ENCODE assay signal across 11 cellular contexts in genomic region chr15:23690450-23690852, GRCh38. TPM values are rescaled to one million over a fixed set of nuclear protein-coding genes. Genes with fewer than 3 reads are reported as not detected.
A peak's percentile ranks its signal among the peaks of the same experiment; 100 is the strongest.
DNase-seq lines count a peak whose midpoint lies in the region; ATAC-seq, FAIRE-seq and TF ChIP-seq lines count a peak whose summit lies in the region.
"Had no signal": no experiment of that assay in that cellular context is flagged by ENCODE, and none has a peak within 500 bp of the region (broad histone marks: within the 10 kb centered on the region; RNA-seq: fewer than 3 reads in every experiment).

No MANE protein-coding gene starts in this region.

- no peak for FAIRE-seq in frontal cortex (lab: Jason Lieb, UNC)
- FAIRE-seq: colon had no signal

- ATAC-seq in Right ventricle myocardium inferior (peak; percentile 89), aorta (ENCODE audit: low FRiP score) (peak; percentile 77), HG02763 (IDR thresholded peaks at IDR 0.05; ENCODE audit: unreplicated experiment) (no peak), GM21447 (IDR thresholded peaks at IDR 0.05; ENCODE audit: unreplicated experiment) (no peak), GM19463 (IDR thresholded peaks at IDR 0.05; ENCODE audit: unreplicated experiment) (no peak)

- TF ChIP-seq CTCF in right atrium auricular region (IDR thresholded peaks at IDR 0.05) (no peak), neural cell (IDR thresholded peaks at IDR 0.05; ENCODE audit: poor library complexity, severe bottlenecking) (no peak)

- 56 to 66% methylated on average over 5 of the region's 5 CpGs for WGBS in aorta, 2 donors

- H3K9me2 ChIP-seq in neural cell (ENCODE audit: insufficient read depth, low read length): no peaks in the 10 kb centered on the region

- H3K27ac ChIP-seq in right atrium auricular region (no peak overlapping the region), neural cell (ENCODE audit: low read length) (peak overlapping the region; percentile 42), aorta (ENCODE audit: low read depth in 1 of 2, low read length in 2 of 2) (no peak overlapping the region)

- H3K9ac ChIP-seq in neural cell (ENCODE audit: low read length): peak overlapping the region; percentile 5

- no peaks in the 10 kb centered on the region for H3K27me3 ChIP-seq in right atrium auricular region
- H3K27me3 ChIP-seq in neural cell (ENCODE audit: insufficient read depth, low read depth, low read length): no peaks in the 10 kb centered on the region
- no peaks in the 10 kb centered on the region for H3K27me3 ChIP-seq in aorta (ENCODE audit: control insufficient read depth in 1 of 2, insufficient read depth in 2 of 2, low read length in 1 of 2)
- H3K27me3 ChIP-seq: BLaER1 treated with 17β-estradiol and CSF1 and Interleukin-3, amounts not matched to agents 10 nM and 100 nM had no signal

- H3K9me3 ChIP-seq in right atrium auricular region (peaks cover 0 to 7% of the 10 kb centered on the region in 2 donors), neural cell (ENCODE audit: low read length) (no peaks in the 10 kb centered on the region), aorta (ENCODE audit: control insufficient read depth, low read length) (no peaks in the 10 kb centered on the region)

- intact Hi-C loops in Right ventricle myocardium inferior (cut with DNase I) (no loop called here), aorta (cut with DNase I) (no loop called here)

- TF ChIP-seq EP300 in neural cell (conservative IDR thresholded peaks at IDR 0.05; ENCODE audit: poor library complexity, severe bottlenecking): no peak

- no peak overlapping the region for H2AFZ ChIP-seq in neural cell (ENCODE audit: low read depth, low read length)

- TF ChIP-seq RAD21 in neural cell (conservative IDR thresholded peaks at IDR 0.05): no peak

- H3K79me2 ChIP-seq in neural cell (replicated peaks; ENCODE audit: insufficient read depth, low read length): peaks cover 9% of the 10 kb centered on the region

- H4K20me1 ChIP-seq in neural cell (ENCODE audit: insufficient read depth): no peaks in the 10 kb centered on the region
- H4K20me1 ChIP-seq: BLaER1 treated with 17β-estradiol and CSF1 and Interleukin-3, amounts not matched to agents 10 nM and 100 nM had no signal

- DNase-seq in Right ventricle myocardium inferior (ENCODE audit: missing footprints): no peak
- DNase-seq in right atrium auricular region (ENCODE audit: low spot score): no peak
- peak; percentile 53 to 55 for DNase-seq in frontal cortex (ENCODE audit: low spot score in 2 of 2)
- peak in 1 of 2 donors; percentile 57 for DNase-seq in aorta
- DNase-seq: NCI-H345 had no signal

- no peaks in the 10 kb centered on the region for H3K4me1 ChIP-seq in right atrium auricular region
- no peaks in the 10 kb centered on the region for H3K4me1 ChIP-seq in aorta (ENCODE audit: control insufficient read depth in 1 of 2, insufficient read depth in 2 of 2, low read length in 2 of 2)

- H3K4me3 ChIP-seq in right atrium auricular region: no peak overlapping the region
- H3K4me3 ChIP-seq in neural cell (ENCODE audit: low read length): no peak overlapping the region
- H3K4me3 ChIP-seq in aorta (ENCODE audit: low read length in 2 of 2): no peak overlapping the region
- H3K4me3 ChIP-seq: BLaER1 treated with 17β-estradiol and CSF1 and Interleukin-3, amounts not matched to agents 10 nM and 100 nM had no signal

- H3F3A ChIP-seq in neural cell (ENCODE audit: insufficient read depth, low read length, poor library complexity, severe bottlenecking): no peaks in the 10 kb centered on the region

- H3K36me3 ChIP-seq in right atrium auricular region (no peaks in the 10 kb centered on the region), neural cell (ENCODE audit: insufficient read depth, low read length) (no peaks in the 10 kb centered on the region), aorta (ENCODE audit: control insufficient read depth in 1 of 2, insufficient read depth in 2 of 2, low read length in 1 of 2) (no peaks in the 10 kb centered on the region)
- H3K36me3 ChIP-seq: BLaER1 treated with 17β-estradiol and CSF1 and Interleukin-3, amounts not matched to agents 10 nM and 100 nM had no signal

- no peak overlapping the region for H3K4me2 ChIP-seq in neural cell (ENCODE audit: low read length)

TF ChIP-seq in neural cell, 6 proteins besides CTCF, POLR2A, EP300 and RAD21:
- TF ChIP-seq SMC3 (conservative IDR thresholded peaks at IDR 0.05; ENCODE audit: poor library complexity): no peak
- no peak for TF ChIP-seq EZH2 (IDR thresholded peaks at IDR 0.05; ENCODE audit: borderline replicate concordance, insufficient read depth, low read length, poor library complexity, severe bottlenecking)
- TF ChIP-seq MXI1 (conservative IDR thresholded peaks at IDR 0.05; ENCODE audit: poor library complexity, severe bottlenecking): no peak
- no peak for TF ChIP-seq TAF1 (IDR thresholded peaks at IDR 0.05; ENCODE audit: low read depth)
- TF ChIP-seq, protein P1, sequence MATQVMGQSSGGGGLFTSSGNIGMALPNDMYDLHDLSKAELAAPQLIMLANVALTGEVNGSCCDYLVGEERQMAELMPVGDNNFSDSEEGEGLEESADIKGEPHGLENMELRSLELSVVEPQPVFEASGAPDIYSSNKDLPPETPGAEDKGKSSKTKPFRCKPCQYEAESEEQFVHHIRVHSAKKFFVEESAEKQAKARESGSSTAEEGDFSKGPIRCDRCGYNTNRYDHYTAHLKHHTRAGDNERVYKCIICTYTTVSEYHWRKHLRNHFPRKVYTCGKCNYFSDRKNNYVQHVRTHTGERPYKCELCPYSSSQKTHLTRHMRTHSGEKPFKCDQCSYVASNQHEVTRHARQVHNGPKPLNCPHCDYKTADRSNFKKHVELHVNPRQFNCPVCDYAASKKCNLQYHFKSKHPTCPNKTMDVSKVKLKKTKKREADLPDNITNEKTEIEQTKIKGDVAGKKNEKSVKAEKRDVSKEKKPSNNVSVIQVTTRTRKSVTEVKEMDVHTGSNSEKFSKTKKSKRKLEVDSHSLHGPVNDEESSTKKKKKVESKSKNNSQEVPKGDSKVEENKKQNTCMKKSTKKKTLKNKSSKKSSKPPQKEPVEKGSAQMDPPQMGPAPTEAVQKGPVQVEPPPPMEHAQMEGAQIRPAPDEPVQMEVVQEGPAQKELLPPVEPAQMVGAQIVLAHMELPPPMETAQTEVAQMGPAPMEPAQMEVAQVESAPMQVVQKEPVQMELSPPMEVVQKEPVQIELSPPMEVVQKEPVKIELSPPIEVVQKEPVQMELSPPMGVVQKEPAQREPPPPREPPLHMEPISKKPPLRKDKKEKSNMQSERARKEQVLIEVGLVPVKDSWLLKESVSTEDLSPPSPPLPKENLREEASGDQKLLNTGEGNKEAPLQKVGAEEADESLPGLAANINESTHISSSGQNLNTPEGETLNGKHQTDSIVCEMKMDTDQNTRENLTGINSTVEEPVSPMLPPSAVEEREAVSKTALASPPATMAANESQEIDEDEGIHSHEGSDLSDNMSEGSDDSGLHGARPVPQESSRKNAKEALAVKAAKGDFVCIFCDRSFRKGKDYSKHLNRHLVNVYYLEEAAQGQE (IDR thresholded peaks at IDR 0.05; ENCODE audit: borderline replicate concordance): no peak
- no peak for TF ChIP-seq POLR2AphosphoS5 (IDR thresholded peaks at IDR 0.05)
TF ChIP-seq in neural cell: peak in this region for 0.

RNA-seq across cellular contexts. Expression of gene NDN, which starts 3.3 kb away (rescaled TPM):
- total RNA-seq in Right ventricle myocardium inferior: 40.0 TPM
- total RNA-seq in right atrium auricular region: 10 to 100 TPM; 51.6 to 72.2 TPM
- 97.0 TPM for total RNA-seq in frontal cortex
- polyA plus RNA-seq in neural cell: 517 and 582 TPM in 2 replicates
- polyA minus RNA-seq in neural cell: 255 and 259 TPM in 2 replicates
- total RNA-seq in aorta: 10 to 100 TPM; 29.0 to 52.4 TPM
- 10 to 100 TPM; 16.7 to 47.8 TPM for polyA plus RNA-seq in aorta

RNA-seq across cellular contexts. Expression of gene MAGEL2, which starts 42.8 kb away (rescaled TPM):
- total RNA-seq in Right ventricle myocardium inferior (not detected), right atrium auricular region (under 1 TPM; 0.15 to 0.16 TPM), frontal cortex (2.4 TPM), aorta (under 1 TPM; 0.13 to 0.27 TPM)
- polyA plus RNA-seq in neural cell (7.4 and 10.4 TPM in 2 replicates), aorta (under 1 TPM in 1 of 2 donors, not detected in 1; 0.10 TPM)
- polyA minus RNA-seq in neural cell: 15.8 and 19.7 TPM in 2 replicates

Comparison
In these comparisons a context has a peak if more than half of its experiments do, and no peak if none do; other contexts are left out.
1. ATAC-seq: peak in Right ventricle myocardium inferior (single experiment) and aorta (single experiment); none in HG02763 (single experiment), GM21447 (single experiment) and GM19463 (single experiment).
2. DNase-seq: peak in frontal cortex (2 of 2); none in Right ventricle myocardium inferior (single experiment) and right atrium auricular region (single experiment).